Comparison of ENCODE assay signal across 10 cellular contexts in genomic region chr6:125512621-125513020, GRCh38.
DNase-seq lines count a peak whose midpoint lies in the region; ATAC-seq, FAIRE-seq and TF ChIP-seq lines count a peak whose summit lies in the region.
"Had no signal": no experiment of that assay in that cellular context is flagged by ENCODE, and none has a peak within 500 bp of the region (broad histone marks: within the 10 kb centered on the region; RNA-seq: fewer than 3 reads in every experiment).

No MANE protein-coding gene starts in this region.

- ATAC-seq in A549: peak in 1 of 2 experiments; percentile 39; a peak in 1 of 6 replicates
- ATAC-seq in GM18861 (IDR thresholded peaks at IDR 0.05; ENCODE audit: unreplicated experiment): peak; percentile 82
- peak; percentile 79 for ATAC-seq in HG02973 (IDR thresholded peaks at IDR 0.05; ENCODE audit: unreplicated experiment)
- no peak for ATAC-seq in HG03095 (IDR thresholded peaks at IDR 0.05; ENCODE audit: unreplicated experiment)
- ATAC-seq in Right ventricle myocardium superior (ENCODE audit: poor library complexity): no peak
- ATAC-seq: T-helper 17 cell had no signal

- POLR2A ChIA-PET in A549 (lab: Yijun Ruan, JAX): no interaction called here

- H3K36me3 Mint-ChIP-seq in activated CD4-positive, alpha-beta T cell treated with anti-CD3 and anti-CD28 coated beads, Interleukin-2, amount 10 ng/mL, durations not matched to agents 24 days and 14 days (ENCODE audit: low read depth): no peaks in the 10 kb centered on the region

- 0 out of 3 replicates have a peak, but pooled peaks have one; percentile 13 for TF ChIP-seq CTCF in A549 (IDR thresholded peaks at IDR 0.05)
- TF ChIP-seq CTCF in VCaP (conservative IDR thresholded peaks at IDR 0.05): peak; percentile 54; the same call in 1 of the 2 replicates

- peaks cover 14% of the 10 kb centered on the region for H3K27me3 Mint-ChIP-seq in activated CD4-positive, alpha-beta T cell treated with anti-CD3 and anti-CD28 coated beads, Interleukin-2, amount 10 ng/mL, durations not matched to agents 24 days and 14 days

- no peak overlapping the region for H3K4me3 ChIP-seq in A549
- H3K4me3 ChIP-seq: sigmoid colon had no signal

- no peaks in the 10 kb centered on the region for H3K9me3 Mint-ChIP-seq in activated CD4-positive, alpha-beta T cell treated with anti-CD3 and anti-CD28 coated beads, Interleukin-2, amount 10 ng/mL, durations not matched to agents 24 days and 14 days

- H3K4me1 ChIP-seq in A549: no peaks in the 10 kb centered on the region
- H3K4me1 ChIP-seq: sigmoid colon had no signal

- intact Hi-C loops in activated CD4-positive, alpha-beta T cell treated with anti-CD3 and anti-CD28 coated beads, Interleukin-2, amount 10 ng/mL, durations not matched to agents 24 days and 14 days (cut with micrococcal nuclease): loop anchor here (5.0 kb wide), 1 partner anchor 235 kb away; the partner anchor contains the start of gene HEY2
- intact Hi-C loops in Right ventricle myocardium superior (cut with DNase I): no loop called here

- H3K9me3 ChIP-seq in A549: no peaks in the 10 kb centered on the region
- H3K9me3 ChIP-seq: sigmoid colon had no signal

- 0 out of 5 replicates have a peak, but pooled peaks of 1 of the 2 experiments have one; percentile 22 for TF ChIP-seq RAD21 in A549 (conservative IDR thresholded peaks at IDR 0.05 in 1 of 2, IDR thresholded peaks at IDR 0.05 in 1 of 2)

- FAIRE-seq in A549 (lab: Jason Lieb, UNC): no peak

- no peak overlapping the region for H3K4me2 ChIP-seq in A549

- H3K27ac Mint-ChIP-seq in activated CD4-positive, alpha-beta T cell treated with anti-CD3 and anti-CD28 coated beads, Interleukin-2, amount 10 ng/mL, durations not matched to agents 24 days and 14 days: no peak overlapping the region
- H3K27ac Mint-ChIP-seq: T-helper 17 cell had no signal

- H3K4me3 Mint-ChIP-seq in activated CD4-positive, alpha-beta T cell treated with anti-CD3 and anti-CD28 coated beads, Interleukin-2, amount 10 ng/mL, durations not matched to agents 24 days and 14 days: no peak overlapping the region
- H3K4me3 Mint-ChIP-seq: T-helper 17 cell had no signal

- no peak for TF ChIP-seq POLR2A in A549 (IDR thresholded peaks at IDR 0.05; ENCODE audit: low read length)

- CTCF ChIA-PET in A549 (lab: Yijun Ruan, JAX): no interaction called here

- DNase-seq in A549 (ENCODE audit: low read depth in 1 of 2, low spot score in 1 of 2) (peak in 1 of 2 experiments; percentile 5), DMS79 treated with DMSO at 0.1 percent for 48 hours (lab: John Stamatoyannopoulos, UW) (no peak), Right ventricle myocardium superior (no peak)
- DNase-seq in activated CD4-positive, alpha-beta T cell treated with anti-CD3 and anti-CD28 coated beads, Interleukin-2, amount 10 ng/mL, durations not matched to agents 24 days and 14 days: no peak
- DNase-seq: sigmoid colon, T-helper 17 cell had no signal

- WGBS in A549 (ENCODE audit: missing lambda C conversion rate): 0% methylated on average over 2 of the region's 2 CpGs

- no peak for TF ChIP-seq EP300 in A549 (IDR thresholded peaks at IDR 0.05)

- H3K4me1 Mint-ChIP-seq in activated CD4-positive, alpha-beta T cell treated with anti-CD3 and anti-CD28 coated beads, Interleukin-2, amount 10 ng/mL, durations not matched to agents 24 days and 14 days: no peaks in the 10 kb centered on the region
- H3K4me1 Mint-ChIP-seq: T-helper 17 cell had no signal

- H3K27ac ChIP-seq in A549: no peak overlapping the region
- H3K27ac ChIP-seq in VCaP: no peak overlapping the region
- H3K27ac ChIP-seq: sigmoid colon had no signal

TF ChIP-seq in A549, 52 proteins besides CTCF, POLR2A, EP300 and RAD21:
- no peak for TF ChIP-seq JUNB (IDR thresholded peaks at IDR 0.05)
- no peak for TF ChIP-seq PBX3 (IDR thresholded peaks at IDR 0.05)
- no peak for TF ChIP-seq TFCP2L1 (CRISPR knock-in tag; IDR thresholded peaks at IDR 0.05)
- TF ChIP-seq USF2 (IDR thresholded peaks at IDR 0.05): no peak
- no peak for TF ChIP-seq CHD4 (IDR thresholded peaks at IDR 0.05; ENCODE audit: borderline replicate concordance)

Comparison
In these comparisons a context has a peak if more than half of its experiments do, and no peak if none do; other contexts are left out.
1. ATAC-seq: peak in GM18861 (single experiment) and HG02973 (single experiment); none in HG03095 (single experiment) and Right ventricle myocardium superior (single experiment).